In genomic region chr13:21176195-21176981, GRCh38 we compare ENCODE assay signal across 1 cellular context.
TF ChIP-seq lines count a peak whose summit lies in the region.

TSS of gene MRPL57 (plus strand) at chr13:21176658. CDS start at chr13:21176917, 259 bp downstream.
TSS of gene SKA3 (minus strand) at chr13:21176552. CDS start at chr13:21176477, 75 bp downstream.

TF ChIP-seq in H1, 55 proteins besides CTCF, POLR2A, EP300 and RAD21 (continued from another document):
- TF ChIP-seq CTBP2 (IDR thresholded peaks at IDR 0.05; ENCODE audit: borderline replicate concordance, insufficient read depth, insufficient read length, low read length) (no peak), CHD7 (IDR thresholded peaks at IDR 0.05; ENCODE audit: insufficient replicate concordance, low read length) (no peak), SP1 (IDR thresholded peaks at IDR 0.05; ENCODE audit: low read depth, low read length) (no peak), KDM5A (IDR thresholded peaks at IDR 0.05; ENCODE audit: low read length) (no peak), EZH2 (IDR thresholded peaks at IDR 0.05; ENCODE audit: low read depth, low read length, severe bottlenecking) (no peak), HDAC6 (IDR thresholded peaks at IDR 0.05; ENCODE audit: low read depth, low read length) (no peak), JUN (IDR thresholded peaks at IDR 0.05; ENCODE audit: low read depth, low read length) (no peak), TEAD4 (IDR thresholded peaks at IDR 0.05; ENCODE audit: low read depth, low read length) (peak; percentile 50; the same call in 1 of the 2 replicates), CBX8 (IDR thresholded peaks at IDR 0.05; ENCODE audit: borderline replicate concordance, low read depth, low read length) (no peak), POLR2AphosphoS5 (IDR thresholded peaks at IDR 0.05; ENCODE audit: low read depth, low read length) (peak; percentile 99), PHF8 (conservative IDR thresholded peaks at IDR 0.05; ENCODE audit: low read depth, low read length) (peak; percentile 96), MAX (IDR thresholded peaks at IDR 0.05) (peak; percentile 84; the same call in 1 of the 2 replicates), FOSL1 (IDR thresholded peaks at IDR 0.05; ENCODE audit: insufficient read depth, low read depth, low read length) (no peak), SAP30 (IDR thresholded peaks at IDR 0.05; ENCODE audit: insufficient read depth, insufficient replicate concordance, low read length) (no peak), SIRT6 (IDR thresholded peaks at IDR 0.05; ENCODE audit: low read length) (no peak), GTF2F1 (IDR thresholded peaks at IDR 0.05; ENCODE audit: borderline replicate concordance, low read depth, low read length) (peak; percentile 92), EGR1 (IDR thresholded peaks at IDR 0.05; ENCODE audit: borderline replicate concordance, low read depth, low read length) (no peak; the same call in 1 of the 2 replicates), ASH2L (IDR thresholded peaks at IDR 0.05; ENCODE audit: low read length) (peak; percentile 85), SIX5 (IDR thresholded peaks at IDR 0.05; ENCODE audit: low read depth, low read length) (no peak), BACH1 (IDR thresholded peaks at IDR 0.05; ENCODE audit: low read length) (peak; percentile 49; the same call in 1 of the 2 replicates), NANOG (IDR thresholded peaks at IDR 0.05; ENCODE audit: insufficient read depth, low read depth, low read length, poor library complexity, severe bottlenecking) (no peak), GABPA (IDR thresholded peaks at IDR 0.05; ENCODE audit: borderline replicate concordance, insufficient read depth, low read length) (no peak), SP4 (IDR thresholded peaks at IDR 0.05; ENCODE audit: low read length) (no peak), SUZ12 (IDR thresholded peaks at IDR 0.05; ENCODE audit: low read length) (no peak), RXRA (IDR thresholded peaks at IDR 0.05; ENCODE audit: insufficient read depth, low read depth, low read length) (no peak), CHD1 (IDR thresholded peaks at IDR 0.05; ENCODE audit: low read depth, low read length) (no peak), KDM4A (IDR thresholded peaks at IDR 0.05; ENCODE audit: low read depth, low read length, severe bottlenecking) (peak; percentile 100), KDM1A (IDR thresholded peaks at IDR 0.05; ENCODE audit: borderline replicate concordance, low read length) (no peak), CHD2 (IDR thresholded peaks at IDR 0.05; ENCODE audit: low read length) (peak; percentile 100), TAF1 (IDR thresholded peaks at IDR 0.05; ENCODE audit: low read depth, low read length) (peak; percentile 98), BCL11A (IDR thresholded peaks at IDR 0.05; ENCODE audit: low read depth in 2 of 2, low read length in 2 of 2) (no peak), SP2 (IDR thresholded peaks at IDR 0.05; ENCODE audit: low read length) (no peak), POU5F1 (IDR thresholded peaks at IDR 0.05; ENCODE audit: low read depth, low read length) (no peak), ZNF274 (IDR thresholded peaks at IDR 0.05; ENCODE audit: borderline replicate concordance, extremely low read depth, low read length) (no peak), TBP (IDR thresholded peaks at IDR 0.05; ENCODE audit: low read depth, low read length) (peak; percentile 95), TCF12 (IDR thresholded peaks at IDR 0.05; ENCODE audit: low read depth, low read length) (no peak), RFX5 (IDR thresholded peaks at IDR 0.05; ENCODE audit: borderline replicate concordance, low read depth, low read length) (no peak), SIN3A (conservative IDR thresholded peaks at IDR 0.05 in 1 of 2, IDR thresholded peaks at IDR 0.05 in 1 of 2; ENCODE audit: low read depth in 1 of 2, low read length in 2 of 2) (peak; percentile 1 to 85; a peak in 3 of 4 replicates), RBBP5 (IDR thresholded peaks at IDR 0.05; ENCODE audit: borderline replicate concordance, low read depth, low read length) (peak; percentile 77), ATF3 (IDR thresholded peaks at IDR 0.05; ENCODE audit: insufficient read depth, low read depth, low read length) (no peak), JUND (IDR thresholded peaks at IDR 0.05; ENCODE audit: low read length) (no peak), CREB1 (IDR thresholded peaks at IDR 0.05) (no peak), TAF7 (optimal IDR thresholded peaks at IDR 0.05; ENCODE audit: borderline replicate concordance, low read depth, low read length) (peak; percentile 85), MAFK (IDR thresholded peaks at IDR 0.05; ENCODE audit: low read depth, low read length) (no peak), RNF2 (IDR thresholded peaks at IDR 0.05; ENCODE audit: borderline replicate concordance, low read depth, low read length, missing control alignments, poor library complexity, severe bottlenecking) (no peak), BRCA1 (IDR thresholded peaks at IDR 0.05; ENCODE audit: low read depth, low read length) (peak; percentile 99), CBX5 (IDR thresholded peaks at IDR 0.05; ENCODE audit: low read depth, low read length) (no peak), NRF1 (IDR thresholded peaks at IDR 0.05; ENCODE audit: low read depth, low read length) (peak; percentile 80), HDAC2 (IDR thresholded peaks at IDR 0.05; ENCODE audit: borderline replicate concordance in 1 of 2, low read depth in 2 of 2, low read length in 2 of 2) (peak in 1 of 2 experiments; percentile 70; a peak in 2 of 4 replicates)
- TF ChIP-seq, protein P1, sequence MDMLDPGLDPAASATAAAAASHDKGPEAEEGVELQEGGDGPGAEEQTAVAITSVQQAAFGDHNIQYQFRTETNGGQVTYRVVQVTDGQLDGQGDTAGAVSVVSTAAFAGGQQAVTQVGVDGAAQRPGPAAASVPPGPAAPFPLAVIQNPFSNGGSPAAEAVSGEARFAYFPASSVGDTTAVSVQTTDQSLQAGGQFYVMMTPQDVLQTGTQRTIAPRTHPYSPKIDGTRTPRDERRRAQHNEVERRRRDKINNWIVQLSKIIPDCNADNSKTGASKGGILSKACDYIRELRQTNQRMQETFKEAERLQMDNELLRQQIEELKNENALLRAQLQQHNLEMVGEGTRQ (IDR thresholded peaks at IDR 0.05; ENCODE audit: low read length), result no peak
- TF ChIP-seq, protein P2, sequence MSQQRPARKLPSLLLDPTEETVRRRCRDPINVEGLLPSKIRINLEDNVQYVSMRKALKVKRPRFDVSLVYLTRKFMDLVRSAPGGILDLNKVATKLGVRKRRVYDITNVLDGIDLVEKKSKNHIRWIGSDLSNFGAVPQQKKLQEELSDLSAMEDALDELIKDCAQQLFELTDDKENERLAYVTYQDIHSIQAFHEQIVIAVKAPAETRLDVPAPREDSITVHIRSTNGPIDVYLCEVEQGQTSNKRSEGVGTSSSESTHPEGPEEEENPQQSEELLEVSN (IDR thresholded peaks at IDR 0.05), result no peak; the same call in 1 of the 2 replicates
- TF ChIP-seq, protein P3, sequence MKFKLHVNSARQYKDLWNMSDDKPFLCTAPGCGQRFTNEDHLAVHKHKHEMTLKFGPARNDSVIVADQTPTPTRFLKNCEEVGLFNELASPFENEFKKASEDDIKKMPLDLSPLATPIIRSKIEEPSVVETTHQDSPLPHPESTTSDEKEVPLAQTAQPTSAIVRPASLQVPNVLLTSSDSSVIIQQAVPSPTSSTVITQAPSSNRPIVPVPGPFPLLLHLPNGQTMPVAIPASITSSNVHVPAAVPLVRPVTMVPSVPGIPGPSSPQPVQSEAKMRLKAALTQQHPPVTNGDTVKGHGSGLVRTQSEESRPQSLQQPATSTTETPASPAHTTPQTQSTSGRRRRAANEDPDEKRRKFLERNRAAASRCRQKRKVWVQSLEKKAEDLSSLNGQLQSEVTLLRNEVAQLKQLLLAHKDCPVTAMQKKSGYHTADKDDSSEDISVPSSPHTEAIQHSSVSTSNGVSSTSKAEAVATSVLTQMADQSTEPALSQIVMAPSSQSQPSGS (IDR thresholded peaks at IDR 0.05; ENCODE audit: low read length), result peak; percentile 90
